In the genomic region with DNA sequence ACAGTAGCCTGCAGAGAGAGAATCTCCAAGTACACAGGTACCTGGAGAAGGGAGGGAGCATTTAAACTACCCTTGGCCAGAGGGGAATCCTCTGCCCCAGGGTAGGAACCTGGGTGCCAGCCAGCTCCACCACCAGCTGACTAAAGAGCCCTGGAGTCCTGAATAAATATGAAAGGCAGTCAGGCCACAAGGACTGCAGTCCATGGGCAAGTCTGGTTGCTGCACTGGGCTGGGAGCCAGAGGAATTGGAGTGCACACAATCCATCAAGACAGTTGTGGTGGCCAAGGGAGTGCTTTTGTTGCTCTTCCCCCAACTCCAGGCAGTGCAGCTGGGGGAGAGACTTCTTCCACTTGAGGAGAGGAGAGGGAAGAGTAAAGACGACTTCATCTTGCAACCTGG, we compare ENCODE assay signal across 13 cellular contexts.
DNase-seq lines count a peak whose midpoint lies in the region; ATAC-seq and TF ChIP-seq lines count a peak whose summit lies in the region.
"Had no signal": no experiment of that assay in that cellular context is flagged by ENCODE, and none has a peak within 500 bp of the region (broad histone marks: within the 10 kb centered on the region; RNA-seq: fewer than 3 reads in every experiment).

No MANE protein-coding gene starts in this region.

- no peaks in the 10 kb centered on the region for H3K27me3 ChIP-seq in mammary epithelial cell (ENCODE audit: insufficient read depth, low read length)
- H3K27me3 ChIP-seq: neutrophil, testis had no signal

- DNase-seq in DMS53 (lab: John Stamatoyannopoulos, UW) = peak; percentile 25
- no peak for DNase-seq in DMS53 treated with DMSO at 0.1 percent for 48 hours (lab: John Stamatoyannopoulos, UW; ENCODE audit: unreplicated experiment)
- DNase-seq in NCI-H2196 (lab: John Stamatoyannopoulos, UW; ENCODE audit: unreplicated experiment) = peak; percentile 58
- DNase-seq in mammary epithelial cell = peak; percentile 70
- DNase-seq in renal cortical epithelial cell (ENCODE audit: low read depth) = peak; percentile 33
- no peak for DNase-seq in superior temporal gyrus (ENCODE audit: extremely low spot score)
- DNase-seq: left ventricle myocardium inferior, Right ventricle myocardium superior had no signal

- no peak overlapping the region for H3K4me2 ChIP-seq in mammary epithelial cell (ENCODE audit: insufficient read depth, low read depth, low read length)

- no TSS peak for BruUV-seq in mammary epithelial cell (replicated peaks; lab: Mats Ljungman, UMichigan)

- no peak overlapping the region for H3K27ac ChIP-seq in mammary epithelial cell (ENCODE audit: insufficient read depth, low read depth, low read length)
- H3K27ac ChIP-seq: 22Rv1, left ventricle myocardium inferior, neutrophil, testis had no signal

- intact Hi-C loops in mammary epithelial cell (cut with micrococcal nuclease) = loop anchor here (5.0 kb wide), 1 partner anchor 284 kb away; no protein-coding TSS in a partner anchor

- WGBS in mammary epithelial cell (ENCODE audit: low coverage, missing lambda C conversion rate) = no CpG with 5 or more reads among the region's 1 CpG

- H3K4me3 ChIP-seq in mammary epithelial cell (replicated peaks in 1 of 3; ENCODE audit: insufficient read depth in 1 of 3, low read depth in 2 of 3, low read length in 3 of 3) = no peak overlapping the region
- H3K4me3 ChIP-seq: left ventricle myocardium inferior, testis had no signal

- peaks cover 1% of the 10 kb centered on the region for H3K9me3 ChIP-seq in mammary epithelial cell (replicated peaks; ENCODE audit: insufficient read depth, low read length)
- H3K9me3 ChIP-seq: neutrophil, testis had no signal

- ATAC-seq in HG03175 (IDR thresholded peaks at IDR 0.05; ENCODE audit: unreplicated experiment) = no peak
- no peak for ATAC-seq in HG02973 (IDR thresholded peaks at IDR 0.05; ENCODE audit: unreplicated experiment)

- peaks cover 11% of the 10 kb centered on the region for H3K4me1 ChIP-seq in mammary epithelial cell (ENCODE audit: insufficient read depth, low read length)
- H3K4me1 ChIP-seq: left ventricle myocardium inferior, testis had no signal

- dilution Hi-C loops in mammary epithelial cell (cut with HindIII; ENCODE audit: low sequenced_read_pairs) = no loop called here

- in situ Hi-C loops in mammary epithelial cell (cut with MboI; ENCODE audit: low sequenced_read_pairs in 2 of 2) = loop anchor here in 1 of 2 donors (5.0 to 10.0 kb wide), 2 partner anchors 729 to 797 kb away; partner anchors contain the start of gene RASGEF1B

- H3K79me2 ChIP-seq in mammary epithelial cell (ENCODE audit: insufficient read depth, low read length) = no peaks in the 10 kb centered on the region

- H3K36me3 ChIP-seq in mammary epithelial cell (ENCODE audit: insufficient read depth, low read length) = no peaks in the 10 kb centered on the region
- H3K36me3 ChIP-seq: left ventricle myocardium inferior, neutrophil had no signal

- CTCF ChIA-PET in mammary epithelial cell (lab: Charles Lee; ENCODE audit: low non-redundant PET) = interaction anchor here (0.7 kb wide), 1 partner anchor 513 kb away, joined by 6 read pairs; no protein-coding TSS in a partner anchor

- TF ChIP-seq CTCF in mammary epithelial cell (conservative IDR thresholded peaks at IDR 0.05 in 1 of 2, IDR thresholded peaks at IDR 0.05 in 1 of 2; ENCODE audit: extremely low read depth in 1 of 2, insufficient read depth in 1 of 2, low read depth in 1 of 2, low read length in 2 of 2) = no peak

- peak overlapping the region; percentile 29 for H2AFZ ChIP-seq in mammary epithelial cell (ENCODE audit: low read depth, low read length)

- no peak overlapping the region for H3K9ac ChIP-seq in mammary epithelial cell (ENCODE audit: insufficient read depth, low read length)

- H4K20me1 ChIP-seq in mammary epithelial cell (ENCODE audit: insufficient read depth, low read length) = no peaks in the 10 kb centered on the region

Comparison
In these comparisons a context has a peak if more than half of its experiments do, and no peak if none do; other contexts are left out.
1. DNase-seq: peak in DMS53 (single experiment), NCI-H2196 (single experiment), mammary epithelial cell (single experiment) and renal cortical epithelial cell (single experiment); none in DMS53 treated with DMSO at 0.1 percent for 48 hours (single experiment) and superior temporal gyrus (single experiment).